In the genomic region with DNA sequence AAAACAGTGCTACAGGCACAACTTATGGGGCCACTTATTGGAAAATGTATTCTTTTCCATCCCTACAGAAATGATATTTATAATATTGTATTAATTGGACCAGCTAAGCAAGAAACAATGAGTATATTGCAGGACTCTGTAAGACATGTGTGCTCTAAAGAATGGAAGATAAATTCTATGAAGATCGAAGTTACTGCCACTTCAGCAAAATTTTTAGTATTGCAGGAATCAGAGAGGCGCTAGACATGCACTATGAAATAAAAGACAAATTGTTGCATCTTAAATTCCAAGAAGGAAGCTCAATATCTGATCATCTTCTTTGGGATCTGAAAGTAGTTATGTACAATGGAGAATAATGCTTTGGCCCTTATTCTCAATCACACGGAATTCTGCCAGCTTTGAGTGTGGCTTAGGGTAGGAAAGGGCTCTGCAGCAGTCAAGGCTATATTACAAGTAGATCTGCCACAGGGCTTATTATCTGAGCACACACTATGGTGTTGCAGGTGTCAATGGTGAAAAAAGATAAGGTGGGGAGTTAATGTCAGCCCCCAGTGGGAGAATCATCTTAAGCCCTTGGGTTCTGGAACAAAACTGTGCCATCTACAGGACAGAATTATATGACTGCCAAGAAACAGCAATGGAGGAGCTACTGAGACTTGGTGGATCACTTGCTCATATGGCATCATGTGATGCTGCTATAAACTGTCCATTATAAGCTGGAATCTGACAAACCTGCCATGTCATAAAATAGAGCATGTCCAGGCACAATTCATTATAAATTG, we compare ENCODE assay signal across 9 cellular contexts.
DNase-seq lines count a peak whose midpoint lies in the region; ATAC-seq and TF ChIP-seq lines count a peak whose summit lies in the region.
"Had no signal": no experiment of that assay in that cellular context is flagged by ENCODE, and none has a peak within 500 bp of the region (broad histone marks: within the 10 kb centered on the region; RNA-seq: fewer than 3 reads in every experiment).

No MANE protein-coding gene starts in this region.

- ATAC-seq in HG02642 (IDR thresholded peaks at IDR 0.05; ENCODE audit: poor library complexity, unreplicated experiment), result peak; percentile 70
- no peak for ATAC-seq in Panc1

- H3K9me3 ChIP-seq in Panc1 (ENCODE audit: control insufficient read depth, insufficient read depth, low read depth, low read length), result no peaks in the 10 kb centered on the region

- no peak overlapping the region for H3K27ac ChIP-seq in Panc1 (ENCODE audit: low read length)
- H3K27ac ChIP-seq in coronary artery, result no peak overlapping the region

- no peaks in the 10 kb centered on the region for H3K4me1 ChIP-seq in Panc1 (ENCODE audit: control insufficient read depth, insufficient read depth, low read length)

- in situ Hi-C loops in GM13977 (cut with MboI; ENCODE audit: low pct_unique_long_range_greater_than_20kb, low sequenced_read_pairs, unreplicated experiment) (no loop called here), Panc1 (cut with HindIII; ENCODE audit: low pct_unique_long_range_greater_than_20kb, low sequenced_read_pairs) (no loop called here)

- TF ChIP-seq CTCF in GM13977 (IDR thresholded peaks at IDR 0.05; ENCODE audit: extremely low read depth, insufficient read depth, missing control alignments) (peak; percentile 47), Panc1 (IDR thresholded peaks at IDR 0.05) (0 out of 2 replicates have a peak, but pooled peaks have one; percentile 13), coronary artery (IDR thresholded peaks at IDR 0.05) (no peak)

- no peaks in the 10 kb centered on the region for H3K36me3 ChIP-seq in Panc1 (ENCODE audit: control insufficient read depth, insufficient read depth, low read length)

- POLR2A ChIA-PET in Panc1 (lab: Charles Lee), result no interaction called here

- CTCF ChIA-PET in Panc1 (lab: Charles Lee), result no interaction called here

- intact Hi-C loops in Panc1 (cut with micrococcal nuclease; ENCODE audit: unreplicated experiment), result no loop called here

- no TSS peak for BruUV-seq in Panc1 (replicated peaks; lab: Mats Ljungman, UMichigan)

- H3K27me3 ChIP-seq in Panc1 (ENCODE audit: control insufficient read depth, insufficient read depth, low read length), result no peaks in the 10 kb centered on the region

- H3K4me3 ChIP-seq in Panc1 (ENCODE audit: low read depth in 2 of 2, low read length in 2 of 2), result no peak overlapping the region
- no peak overlapping the region for H3K4me3 ChIP-seq in coronary artery

- DNase-seq in GM13977 (ENCODE audit: low spot score), result peak; percentile 7
- peak; percentile 2 for DNase-seq in Panc1 (ENCODE audit: low read depth, low spot score)
- peak; percentile 12 for DNase-seq in kidney tubule cell (ENCODE audit: low spot score)
- DNase-seq in NOMO-1 (lab: John Stamatoyannopoulos, UW; ENCODE audit: unreplicated experiment in 2 of 2), result no peak
- DNase-seq in coronary artery (ENCODE audit: low spot score), result no peak
- DNase-seq in hippocampal formation (lab: John Stamatoyannopoulos, UW), result no peak
- DNase-seq in C1 segment of cervical spinal cord (lab: John Stamatoyannopoulos, UW), result no peak
- DNase-seq: activated T-cell treated with anti-CD3 and anti-CD28 coated beads, Interleukin-2, amount 50 U/mL, for 1 hour had no signal

Comparison
In these comparisons a context has a peak if more than half of its experiments do, and no peak if none do; other contexts are left out.
1. DNase-seq: peak in GM13977 (single experiment), Panc1 (single experiment) and kidney tubule cell (single experiment); none in NOMO-1 (0 of 2), coronary artery (single experiment), hippocampal formation (0 of 2) and C1 segment of cervical spinal cord (0 of 14).